8 cellular contexts compared by ENCODE assay signal in the genomic region with DNA sequence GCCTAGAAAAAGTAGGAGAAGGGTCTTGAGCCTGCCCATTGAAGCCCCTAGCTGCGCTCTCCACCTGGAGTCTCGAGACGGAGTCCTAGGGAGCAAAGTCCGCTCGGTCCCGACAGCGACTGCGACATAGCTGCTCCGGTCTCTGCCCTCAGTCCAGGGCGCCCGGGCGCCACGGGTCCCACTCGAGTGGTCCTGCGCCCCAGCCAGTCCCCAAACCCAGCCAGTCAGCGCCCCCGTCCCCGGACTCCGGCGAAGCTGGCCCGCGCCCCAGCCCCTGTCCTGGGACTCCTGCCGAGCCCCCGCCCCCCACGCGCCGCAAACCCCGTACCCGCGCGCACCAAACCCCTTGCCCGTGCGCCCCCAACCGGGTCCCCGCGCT. TPM values are rescaled to one million over a fixed set of nuclear protein-coding genes. Genes with fewer than 3 reads are reported as not detected.
DNase-seq lines count a peak whose midpoint lies in the region; TF ChIP-seq lines count a peak whose summit lies in the region.

No MANE protein-coding gene starts in this region.

- H3K36me3 Mint-ChIP-seq in type B pancreatic cell: peaks cover 4% of the 10 kb centered on the region

- no peak overlapping the region for H2BK5ac ChIP-seq in mesendoderm (ENCODE audit: low read length)

- peak overlapping the region; percentile 78 for H3K56ac ChIP-seq in mesendoderm (ENCODE audit: low read length)

- H3K23ac ChIP-seq in mesendoderm (ENCODE audit: low read length): no peak overlapping the region

- peaks cover 58% of the 10 kb centered on the region for H3K4me1 Mint-ChIP-seq in type B pancreatic cell (ENCODE audit: unreplicated experiment)

- no peaks in the 10 kb centered on the region for H3K27me3 ChIP-seq in mesendoderm (ENCODE audit: insufficient read depth, low read length, poor library complexity)

- no peak overlapping the region for H4K8ac ChIP-seq in mesendoderm (ENCODE audit: low read depth, low read length)

- H3K27ac ChIP-seq in coronary artery: peak overlapping the region; percentile 92 to 96
- no peak overlapping the region for H3K27ac ChIP-seq in mesendoderm (ENCODE audit: low read depth, low read length)

- H3K36me3 ChIP-seq in mesendoderm (ENCODE audit: control insufficient read depth, insufficient read depth, low read length): no peaks in the 10 kb centered on the region

- peak overlapping the region; percentile 95 for H3K4me3 ChIP-seq in coronary artery
- peak overlapping the region; percentile 34 for H3K4me3 ChIP-seq in mesendoderm (ENCODE audit: low read length)

- peaks cover 3% of the 10 kb centered on the region for H3K79me1 ChIP-seq in mesendoderm (ENCODE audit: low read length)

- no peak overlapping the region for H3K4ac ChIP-seq in mesendoderm (ENCODE audit: low read depth, low read length)

- TF ChIP-seq CTCF in coronary artery (IDR thresholded peaks at IDR 0.05) (no peak), type B pancreatic cell (conservative IDR thresholded peaks at IDR 0.05) (no peak)

- peak overlapping the region; percentile 96 for H3K4me3 Mint-ChIP-seq in type B pancreatic cell

- H3K9me3 Mint-ChIP-seq in type B pancreatic cell: peaks cover 5% of the 10 kb centered on the region

- H2BK15ac ChIP-seq in mesendoderm (replicated peaks; ENCODE audit: low read depth): peak overlapping the region; percentile 42

- no peaks in the 10 kb centered on the region for H3K79me2 ChIP-seq in mesendoderm (ENCODE audit: control insufficient read depth, insufficient read depth, low read length)

- H2BK120ac ChIP-seq in mesendoderm (ENCODE audit: low read depth, low read length): peak overlapping the region; percentile 50

- no CpG with 5 or more reads among the region's 36 CpGs for WGBS in mesendoderm (ENCODE audit: extremely low coverage, insufficient coverage, low lambda C conversion rate)

- H3K27me3 Mint-ChIP-seq in type B pancreatic cell: peaks cover 13% of the 10 kb centered on the region

- H3K9ac ChIP-seq in mesendoderm (ENCODE audit: low read length): peak overlapping the region; percentile 74

- H3K27ac Mint-ChIP-seq in type B pancreatic cell: peak overlapping the region; percentile 78

- H3K18ac ChIP-seq in mesendoderm (ENCODE audit: low read length): peak overlapping the region; percentile 90

- H3K4me1 ChIP-seq in mesendoderm (ENCODE audit: control insufficient read depth, low read depth, low read length): peaks cover 3% of the 10 kb centered on the region

- DNase-seq in NCI-H146 (lab: John Stamatoyannopoulos, UW): peak; percentile 33
- DNase-seq in NCI-H146 treated with DMSO at 0.1 percent for 48 hours (lab: John Stamatoyannopoulos, UW; ENCODE audit: unreplicated experiment): no peak
- DNase-seq in coronary artery (ENCODE audit: low spot score): peak; percentile 76
- DNase-seq in mesendoderm: peak; percentile 54
- peak; percentile 78 for DNase-seq in type B pancreatic cell (ENCODE audit: extremely low spot score, unreplicated experiment)
- DNase-seq in NCI-H524 treated with DMSO at 0.1 percent for 48 hours (lab: John Stamatoyannopoulos, UW): no peak
- no peak for DNase-seq in AG08396 (ENCODE audit: low spot score)
- DNase-seq in SW 1271 (lab: John Stamatoyannopoulos, UW): no peak

- no peak overlapping the region for H4K5ac ChIP-seq in mesendoderm (ENCODE audit: low read length)

- peak overlapping the region; percentile 64 for H3K4me2 ChIP-seq in mesendoderm (ENCODE audit: low read length)

- H2AK5ac ChIP-seq in mesendoderm (ENCODE audit: low read length): no peak overlapping the region

RNA-seq across cellular contexts. Expression of a gene that starts 0.5 kb away (rescaled TPM):
- 7.2 TPM for polyA plus RNA-seq in mesendoderm (2013, experiment 1 of 2)
- 7.8 TPM for polyA plus RNA-seq in mesendoderm (2013, experiment 2 of 2)
- total RNA-seq in type B pancreatic cell (ENCODE audit: low replicate concordance): 48.8 and 138 TPM in 2 replicates

Comparison
In these comparisons a context has a peak if more than half of its experiments do, and no peak if none do; other contexts are left out.
1. DNase-seq: peak in NCI-H146 (single experiment), coronary artery (single experiment), mesendoderm (single experiment) and type B pancreatic cell (single experiment); none in NCI-H146 treated with DMSO at 0.1 percent for 48 hours (single experiment), NCI-H524 treated with DMSO at 0.1 percent for 48 hours (single experiment), AG08396 (single experiment) and SW 1271 (0 of 2).